In genomic region chr2:226760412-226761194, GRCh38 we compare ENCODE assay signal across 1 cellular context.
TF ChIP-seq lines count a peak whose summit lies in the region.

No MANE protein-coding gene starts in this region.

TF ChIP-seq in SK-N-SH, 30 proteins besides CTCF, POLR2A, EP300 and RAD21 (continued from another document):
- TF ChIP-seq ZBTB33 (IDR thresholded peaks at IDR 0.05; ENCODE audit: borderline replicate concordance, low read depth) (peak; percentile 46; the same call in 1 of the 2 replicates), RXRA (IDR thresholded peaks at IDR 0.05; ENCODE audit: borderline replicate concordance, low read depth) (peak; percentile 51; the same call in 1 of the 2 replicates), POLR2AphosphoS5 (IDR thresholded peaks at IDR 0.05; ENCODE audit: low read depth, low read length) (peak; percentile 52; the same call in 1 of the 2 replicates), SMC3 (IDR thresholded peaks at IDR 0.05; ENCODE audit: low read depth, low read length) (no peak), MXI1 (IDR thresholded peaks at IDR 0.05; ENCODE audit: low read depth, low read length) (no peak), PBX3 (IDR thresholded peaks at IDR 0.05) (peak; percentile 74), RCOR1 (IDR thresholded peaks at IDR 0.05; ENCODE audit: low read length) (no peak), ELF1 (IDR thresholded peaks at IDR 0.05) (no peak), TEAD4 (IDR thresholded peaks at IDR 0.05; ENCODE audit: borderline replicate concordance, insufficient read depth) (peak; percentile 89), SIN3A (IDR thresholded peaks at IDR 0.05; ENCODE audit: borderline replicate concordance, low read depth, low read length) (peak; percentile 65; the same call in 1 of the 2 replicates), NFIC (IDR thresholded peaks at IDR 0.05; ENCODE audit: borderline replicate concordance) (peak; percentile 53; the same call in 1 of the 2 replicates), EZH2phosphoT487 (IDR thresholded peaks at IDR 0.05; ENCODE audit: borderline replicate concordance, low read depth) (no peak), GABPA (IDR thresholded peaks at IDR 0.05; ENCODE audit: low read depth) (no peak), GATA2 (CRISPR knock-in tag; IDR thresholded peaks at IDR 0.05) (no peak), MEF2A (IDR thresholded peaks at IDR 0.05; ENCODE audit: borderline replicate concordance, low read depth) (peak; percentile 32; the same call in 1 of the 2 replicates), FOSL2 (IDR thresholded peaks at IDR 0.05; ENCODE audit: borderline replicate concordance, low read depth) (peak; percentile 74), JUND (IDR thresholded peaks at IDR 0.05) (peak; percentile 74), TCF12 (IDR thresholded peaks at IDR 0.05) (peak; percentile 95)
- TF ChIP-seq, protein P1, sequence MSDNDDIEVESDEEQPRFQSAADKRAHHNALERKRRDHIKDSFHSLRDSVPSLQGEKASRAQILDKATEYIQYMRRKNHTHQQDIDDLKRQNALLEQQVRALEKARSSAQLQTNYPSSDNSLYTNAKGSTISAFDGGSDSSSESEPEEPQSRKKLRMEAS (IDR thresholded peaks at IDR 0.05; ENCODE audit: low read depth): peak; percentile 42; the same call in 1 of the 2 replicates
- TF ChIP-seq, protein P2, sequence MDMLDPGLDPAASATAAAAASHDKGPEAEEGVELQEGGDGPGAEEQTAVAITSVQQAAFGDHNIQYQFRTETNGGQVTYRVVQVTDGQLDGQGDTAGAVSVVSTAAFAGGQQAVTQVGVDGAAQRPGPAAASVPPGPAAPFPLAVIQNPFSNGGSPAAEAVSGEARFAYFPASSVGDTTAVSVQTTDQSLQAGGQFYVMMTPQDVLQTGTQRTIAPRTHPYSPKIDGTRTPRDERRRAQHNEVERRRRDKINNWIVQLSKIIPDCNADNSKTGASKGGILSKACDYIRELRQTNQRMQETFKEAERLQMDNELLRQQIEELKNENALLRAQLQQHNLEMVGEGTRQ (IDR thresholded peaks at IDR 0.05; ENCODE audit: borderline replicate concordance, low read depth, low read length): no peak
- TF ChIP-seq, protein P3, sequence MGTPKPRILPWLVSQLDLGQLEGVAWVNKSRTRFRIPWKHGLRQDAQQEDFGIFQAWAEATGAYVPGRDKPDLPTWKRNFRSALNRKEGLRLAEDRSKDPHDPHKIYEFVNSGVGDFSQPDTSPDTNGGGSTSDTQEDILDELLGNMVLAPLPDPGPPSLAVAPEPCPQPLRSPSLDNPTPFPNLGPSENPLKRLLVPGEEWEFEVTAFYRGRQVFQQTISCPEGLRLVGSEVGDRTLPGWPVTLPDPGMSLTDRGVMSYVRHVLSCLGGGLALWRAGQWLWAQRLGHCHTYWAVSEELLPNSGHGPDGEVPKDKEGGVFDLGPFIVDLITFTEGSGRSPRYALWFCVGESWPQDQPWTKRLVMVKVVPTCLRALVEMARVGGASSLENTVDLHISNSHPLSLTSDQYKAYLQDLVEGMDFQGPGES (IDR thresholded peaks at IDR 0.05; ENCODE audit: low read depth, low read length): no peak
TF ChIP-seq in SK-N-SH: peak in this region for 13.
